Comparison of ENCODE assay signal across 20 cellular contexts in genomic region chr6:31543639-31544038, GRCh38. TPM values are rescaled to one million over a fixed set of nuclear protein-coding genes. Genes with fewer than 3 reads are reported as not detected.
DNase-seq lines count a peak whose midpoint lies in the region; ATAC-seq and TF ChIP-seq lines count a peak whose summit lies in the region.
"Had no signal": no experiment of that assay in that cellular context is flagged by ENCODE, and none has a peak within 500 bp of the region (broad histone marks: within the 10 kb centered on the region; RNA-seq: fewer than 3 reads in every experiment).

No MANE protein-coding gene starts in this region.

- H3K4me1 Mint-ChIP-seq in activated naive CD8-positive, alpha-beta T cell treated with anti-CD3 and anti-CD28 coated beads for 36 hours = peaks cover 37% of the 10 kb centered on the region

- H3K4me2 ChIP-seq in smooth muscle cell = no peak overlapping the region

- DNase-seq in heart right ventricle (no peak), Right ventricle myocardium superior (no peak), smooth muscle cell (lab: John Stamatoyannopoulos, UW; ENCODE audit: unreplicated experiment) (no peak), epidermal melanocyte (ENCODE audit: insufficient read length, low spot score) (no peak)
- no peak for DNase-seq in activated naive CD8-positive, alpha-beta T cell treated with anti-CD3 and anti-CD28 coated beads for 36 hours
- DNase-seq: activated CD8-positive, alpha-beta memory T cell treated with anti-CD3 and anti-CD28 coated beads for 24 hours; activated effector memory CD4-positive, alpha-beta T cell treated with anti-CD3 and anti-CD28 coated beads, Interleukin-2, amount 50 U/mL, for 16 hours; NCI-H2029; NCI-H510A; SHP77 treated with DMSO at 0.1 percent for 48 hours; stimulated activated CD4-positive, alpha-beta T cell treated with anti-CD3 and anti-CD28 coated beads, Interleukin-2, amount 100 ng/mL, for 24 hours; uterus had no signal

- ATAC-seq in heart right ventricle (no peak), Right ventricle myocardium superior (ENCODE audit: poor library complexity) (no peak)
- ATAC-seq: sciatic nerve, WTC11 had no signal

- H3K4me3 Mint-ChIP-seq in activated naive CD8-positive, alpha-beta T cell treated with anti-CD3 and anti-CD28 coated beads for 36 hours = peak overlapping the region; percentile 81

- no peaks in the 10 kb centered on the region for H3K27me3 Mint-ChIP-seq in activated naive CD8-positive, alpha-beta T cell treated with anti-CD3 and anti-CD28 coated beads for 36 hours

- no peaks in the 10 kb centered on the region for H3K9me3 Mint-ChIP-seq in activated naive CD8-positive, alpha-beta T cell treated with anti-CD3 and anti-CD28 coated beads for 36 hours
- H3K9me3 Mint-ChIP-seq: IgD-negative memory B cell; mesothelial cell of epicardium; T-helper 1 cell treated with Interleukin-12 subunit alpha and Interleukin-12 subunit beta and Interleukin-4 antibody, amounts not matched to agents 30 μg/mL and 1 μg/mL, for 36 hours; WTC11 had no signal

- H3K9ac ChIP-seq in subcutaneous abdominal adipose tissue (ENCODE audit: low read length in 5 of 5) (peak overlapping the region in 1 of 5 donors; percentile 23), smooth muscle cell (ENCODE audit: low read depth) (no peak overlapping the region)

- H3K4me1 ChIP-seq in heart right ventricle (peaks cover 27 to 57% (median 45%) of the 10 kb centered on the region in 9 donors), subcutaneous abdominal adipose tissue (ENCODE audit: control insufficient read depth in 5 of 5, insufficient read depth in 5 of 5, low read length in 5 of 5) (peaks cover 18 to 55% (median 53%) of the 10 kb centered on the region in 5 donors), smooth muscle cell (ENCODE audit: low read depth) (peaks cover 30% of the 10 kb centered on the region)

- H3K27me3 ChIP-seq in heart right ventricle = no peaks in the 10 kb centered on the region
- H3K27me3 ChIP-seq in subcutaneous abdominal adipose tissue (ENCODE audit: control insufficient read depth in 5 of 5, insufficient read depth in 4 of 5, low read length in 5 of 5) = peaks cover 0 to 4% (median 0%) of the 10 kb centered on the region in 5 donors
- H3K27me3 ChIP-seq in smooth muscle cell (ENCODE audit: low read depth) = no peaks in the 10 kb centered on the region
- H3K27me3 ChIP-seq: uterus had no signal

- H3K36me3 Mint-ChIP-seq in activated naive CD8-positive, alpha-beta T cell treated with anti-CD3 and anti-CD28 coated beads for 36 hours = peaks cover 30% of the 10 kb centered on the region
- H3K36me3 Mint-ChIP-seq: IgD-negative memory B cell had no signal

- 93 to 98% methylated on average over 6 of the region's 6 CpGs for WGBS in heart right ventricle, 2 donors
- WGBS in smooth muscle cell (ENCODE audit: low lambda C conversion rate) = 93% methylated on average over 6 of the region's 6 CpGs

- H3K9me3 ChIP-seq in heart right ventricle = no peaks in the 10 kb centered on the region
- H3K9me3 ChIP-seq in subcutaneous abdominal adipose tissue (ENCODE audit: control insufficient read depth in 5 of 5, low read length in 5 of 5) = no peaks in the 10 kb centered on the region
- no peaks in the 10 kb centered on the region for H3K9me3 ChIP-seq in smooth muscle cell (replicated peaks; ENCODE audit: low read depth)
- H3K9me3 ChIP-seq: uterus had no signal

- H3K36me3 ChIP-seq in heart right ventricle (peaks cover 0 to 19% (median 18%) of the 10 kb centered on the region in 9 donors), subcutaneous abdominal adipose tissue (ENCODE audit: control insufficient read depth in 5 of 5, insufficient read depth in 5 of 5, low read length in 5 of 5) (peaks cover 5 to 20% (median 17%) of the 10 kb centered on the region in 5 donors), smooth muscle cell (ENCODE audit: low read depth) (no peaks in the 10 kb centered on the region)
- H3K36me3 ChIP-seq: uterus had no signal

- H3K79me2 ChIP-seq in smooth muscle cell (ENCODE audit: low read depth) = peaks cover 50% of the 10 kb centered on the region

- H3K27ac ChIP-seq in heart right ventricle (peak overlapping the region in 7 of 10 donors; percentile 81 to 100 (median 93)), subcutaneous abdominal adipose tissue (ENCODE audit: low read depth, low read length) (peak overlapping the region; percentile 96), smooth muscle cell (ENCODE audit: low read depth) (no peak overlapping the region)

- H3K27ac Mint-ChIP-seq in activated naive CD8-positive, alpha-beta T cell treated with anti-CD3 and anti-CD28 coated beads for 36 hours = no peak overlapping the region
- H3K27ac Mint-ChIP-seq: mesothelial cell of epicardium had no signal

- no peak overlapping the region for H3K4me3 ChIP-seq in heart right ventricle
- no peak overlapping the region for H3K4me3 ChIP-seq in subcutaneous abdominal adipose tissue (ENCODE audit: low read depth in 1 of 5, low read length in 5 of 5)
- H3K4me3 ChIP-seq in smooth muscle cell = no peak overlapping the region
- H3K4me3 ChIP-seq: uterus had no signal

- H3F3A ChIP-seq in smooth muscle cell (ENCODE audit: low read depth) = peaks cover 21% of the 10 kb centered on the region

- H4K20me1 ChIP-seq in smooth muscle cell (ENCODE audit: low read depth) = peaks cover 28% of the 10 kb centered on the region

- intact Hi-C loops in heart right ventricle (cut with DNase I) = loop anchor here in 6 of 10 donors (2.0 to 10.0 kb wide), 7 partner anchors 46 to 411 kb away; partner anchors contain the start of genes MICB (in 3 of the 6), NELFE (in 3 of the 6), SKIC2 (in 3 of the 6) and CSNK2B (in 1 of the 6)
- intact Hi-C loops in Right ventricle myocardium superior (cut with DNase I) = no loop called here

- TF ChIP-seq CTCF in heart right ventricle (IDR thresholded peaks at IDR 0.05) = no peak
- TF ChIP-seq CTCF in smooth muscle cell (IDR thresholded peaks at IDR 0.05; ENCODE audit: borderline replicate concordance, insufficient read depth, poor library complexity, severe bottlenecking) = no peak

- no peak overlapping the region for H2AFZ ChIP-seq in smooth muscle cell (ENCODE audit: low read depth)

RNA-seq across cellular contexts. Expression of gene DDX39B, which starts 1.8 kb away (rescaled TPM):
- 100 to 1,000 TPM; 154 to 193 (median 172) TPM for total RNA-seq in heart right ventricle
- polyA plus RNA-seq in heart right ventricle = 100 to 1,000 TPM; 160 to 422 TPM
- 145 TPM for total RNA-seq in Right ventricle myocardium superior
- 100 to 1,000 TPM; 570 to 580 TPM for total RNA-seq in activated naive CD8-positive, alpha-beta T cell treated with anti-CD3 and anti-CD28 coated beads for 36 hours
- total RNA-seq in smooth muscle cell = 137 and 153 TPM in 2 replicates
- 117 and 146 TPM in 2 replicates for polyA plus RNA-seq in smooth muscle cell

RNA-seq across cellular contexts. Expression of gene ATP6V1G2, which starts 2.8 kb away (rescaled TPM):
- total RNA-seq in heart right ventricle (1 to 10 TPM in 9 of 10 donors, under 1 TPM in 1; 0.97 to 2.2 (median 2.0) TPM), Right ventricle myocardium superior (2.3 TPM), smooth muscle cell (0.90 and 1.0 TPM in 2 replicates)
- polyA plus RNA-seq in heart right ventricle (1 to 10 TPM in 1 of 2 donors, under 1 TPM in 1; 0.88 to 2.5 TPM), smooth muscle cell (2.3 and 2.4 TPM in 2 replicates)
- total RNA-seq in activated naive CD8-positive, alpha-beta T cell treated with anti-CD3 and anti-CD28 coated beads for 36 hours = 1 to 10 TPM; 1.0 to 1.5 TPM

RNA-seq across cellular contexts. Expression of gene NFKBIL1, which starts 3.8 kb away (rescaled TPM):
- 10 to 100 TPM in 9 of 10 donors, 1 to 10 TPM in 1; 9.7 to 15.8 (median 11.7) TPM for total RNA-seq in heart right ventricle
- 10 to 100 TPM; 18.5 to 22.2 TPM for polyA plus RNA-seq in heart right ventricle
- total RNA-seq in Right ventricle myocardium superior = 9.2 TPM
- 10 to 100 TPM; 10.6 TPM for total RNA-seq in activated naive CD8-positive, alpha-beta T cell treated with anti-CD3 and anti-CD28 coated beads for 36 hours
- total RNA-seq in smooth muscle cell = 8.1 and 28.2 TPM in 2 replicates
- 23.5 and 25.9 TPM in 2 replicates for polyA plus RNA-seq in smooth muscle cell

RNA-seq across cellular contexts. Expression of gene MCCD1, which starts 14.9 kb away (rescaled TPM):
- not detected for total RNA-seq in heart right ventricle
- polyA plus RNA-seq in heart right ventricle = not detected
- total RNA-seq in Right ventricle myocardium superior = not detected
- total RNA-seq in activated naive CD8-positive, alpha-beta T cell treated with anti-CD3 and anti-CD28 coated beads for 36 hours = not detected
- not detected in 2 replicates for total RNA-seq in smooth muscle cell
- polyA plus RNA-seq in smooth muscle cell = not detected in 2 replicates
- total RNA-seq: astrocyte, H1, mesothelial cell of epicardium, sciatic nerve, uterus, WTC11 had no signal
- polyA plus RNA-seq: H1, IgD-negative memory B cell had no signal

RNA-seq across cellular contexts. Expression of gene LTA, which starts 28.4 kb away (rescaled TPM):
- under 1 TPM in 2 of 10 donors, not detected in 8; 0.15 to 0.86 TPM for total RNA-seq in heart right ventricle
- polyA plus RNA-seq in heart right ventricle = under 1 TPM; 0.06 to 0.44 TPM
- not detected for total RNA-seq in Right ventricle myocardium superior
- 100 to 1,000 TPM; 328 to 335 TPM for total RNA-seq in activated naive CD8-positive, alpha-beta T cell treated with anti-CD3 and anti-CD28 coated beads for 36 hours
- total RNA-seq in smooth muscle cell = 1.8 TPM in 1 of 2 replicates, not detected in the other
- polyA plus RNA-seq in smooth muscle cell = 0.74 TPM in 1 of 2 replicates, not detected in the other
- total RNA-seq: astrocyte, H1 had no signal
- polyA plus RNA-seq: H1 had no signal
